In genomic region chr20:45450097-45450818, GRCh38 we compare ENCODE assay signal across 9 cellular contexts. TPM values are rescaled to one million over a fixed set of nuclear protein-coding genes. Genes with fewer than 3 reads are reported as not detected.
A peak's percentile ranks its signal among the peaks of the same experiment; 100 is the strongest.
DNase-seq lines count a peak whose midpoint lies in the region; ATAC-seq and TF ChIP-seq lines count a peak whose summit lies in the region.
"Had no signal": no experiment of that assay in that cellular context is flagged by ENCODE, and none has a peak within 500 bp of the region (broad histone marks: within the 10 kb centered on the region; RNA-seq: fewer than 3 reads in every experiment).

No MANE protein-coding gene starts in this region.

- no peak overlapping the region for H3K27ac Mint-ChIP-seq in GM23338

- DNase-seq in CD1c-positive myeloid dendritic cell (ENCODE audit: extremely low spot score) = peak; percentile 91
- DNase-seq in GM23338 (ENCODE audit: low spot score) = peak; percentile 91
- DNase-seq in NCI-H774 (lab: John Stamatoyannopoulos, UW) = peak; percentile 33
- DNase-seq in cardiac fibroblast (ENCODE audit: low read depth in 2 of 2) = peak; percentile 70 to 73
- no peak for DNase-seq in right lobe of liver
- DNase-seq in stimulated activated CD4-positive, alpha-beta T cell treated with anti-CD3 and anti-CD28 coated beads, Interleukin-4, amount 100 ng/mL, for 1 hour = no peak

- H3K4me3 Mint-ChIP-seq in GM23338 = no peak overlapping the region

- H3K4me1 ChIP-seq in GM23338 (ENCODE audit: insufficient read depth) (peaks cover 8% of the 10 kb centered on the region), right lobe of liver (no peaks in the 10 kb centered on the region)
- H3K4me1 ChIP-seq: SJSA1 had no signal

- TF ChIP-seq POLR2A in right lobe of liver (IDR thresholded peaks at IDR 0.05) = no peak

- peak; percentile 67 to 95 for TF ChIP-seq CTCF in GM23338 (conservative IDR thresholded peaks at IDR 0.05; ENCODE audit: low read depth in 2 of 2)
- peak; percentile 55 for TF ChIP-seq CTCF in cardiac fibroblast (IDR thresholded peaks at IDR 0.05; ENCODE audit: low read depth, low read length)
- peak; percentile 62 to 67 (median 62) for TF ChIP-seq CTCF in right lobe of liver (IDR thresholded peaks at IDR 0.05)

- H2AFZ ChIP-seq in GM23338 = 0 out of 2 replicates have a peak overlapping the region, but pooled peaks have one; percentile 8

- no peaks in the 10 kb centered on the region for H3K9me3 ChIP-seq in right lobe of liver
- H3K9me3 ChIP-seq: SJSA1 had no signal

- ATAC-seq in GM23338 (peak; percentile 51), right lobe of liver (peak; percentile 57 to 82 (median 72)), HG03520 (IDR thresholded peaks at IDR 0.05; ENCODE audit: unreplicated experiment) (no peak), HG02840 (IDR thresholded peaks at IDR 0.05; ENCODE audit: low FRiP score, unreplicated experiment) (no peak)

- H3K36me3 ChIP-seq in GM23338 (ENCODE audit: insufficient read depth) = no peaks in the 10 kb centered on the region
- H3K36me3 ChIP-seq in right lobe of liver = no peaks in the 10 kb centered on the region
- H3K36me3 ChIP-seq: SJSA1 had no signal

- no peaks in the 10 kb centered on the region for H3K9me2 ChIP-seq in GM23338 (ENCODE audit: insufficient read depth)

- no peaks in the 10 kb centered on the region for H3K36me3 Mint-ChIP-seq in GM23338 (ENCODE audit: low read depth)

- H3K27me3 Mint-ChIP-seq in GM23338 (ENCODE audit: insufficient read depth, low read depth, poor library complexity) = peaks cover 5% of the 10 kb centered on the region

- no peak overlapping the region for H3K4me3 ChIP-seq in GM23338
- no peak overlapping the region for H3K4me3 ChIP-seq in cardiac fibroblast (replicated peaks in 1 of 2; ENCODE audit: low read depth in 2 of 2, low read length in 2 of 2)
- H3K4me3 ChIP-seq in right lobe of liver = no peak overlapping the region
- H3K4me3 ChIP-seq: SJSA1 had no signal

- H3F3A ChIP-seq in GM23338 (replicated peaks; ENCODE audit: low read depth) = 0 out of 2 replicates have a peak, but pooled peaks cover 3% of the 10 kb centered on the region

- H3K27ac ChIP-seq in GM23338 (ENCODE audit: low read depth) (peak overlapping the region; percentile 72; the same call in 1 of the 2 replicates), right lobe of liver (no peak overlapping the region)
- H3K27ac ChIP-seq: SJSA1 had no signal

- intact Hi-C loops in right lobe of liver (cut with DNase I) = no loop called here

- H4K20me1 ChIP-seq in GM23338 (replicated peaks; ENCODE audit: insufficient read depth) = no peaks in the 10 kb centered on the region

- no peak overlapping the region for H3K4me2 ChIP-seq in GM23338

- no peaks in the 10 kb centered on the region for H3K27me3 ChIP-seq in GM23338 (ENCODE audit: insufficient read depth)
- no peaks in the 10 kb centered on the region for H3K27me3 ChIP-seq in right lobe of liver

- H3K79me2 ChIP-seq in GM23338 (replicated peaks; ENCODE audit: insufficient read depth) = no peaks in the 10 kb centered on the region

- H3K9me3 Mint-ChIP-seq in GM23338 = no peaks in the 10 kb centered on the region

- peaks cover 8% of the 10 kb centered on the region for H3K4me1 Mint-ChIP-seq in GM23338

- WGBS in right lobe of liver (ENCODE audit: insufficient coverage, low coverage, low lambda C conversion rate, missing lambda C conversion rate) = 58% methylated on average over 4 of the region's 5 CpGs

TF ChIP-seq in GM23338, 12 proteins besides CTCF, POLR2A, EP300 and RAD21 (continues in another document):
- TF ChIP-seq ETS1 (IDR thresholded peaks at IDR 0.05) = no peak
- TF ChIP-seq JUNB (IDR thresholded peaks at IDR 0.05; ENCODE audit: unreplicated experiment) = no peak
- TF ChIP-seq EZH2phosphoT487 (IDR thresholded peaks at IDR 0.05; ENCODE audit: unreplicated experiment) = no peak
- TF ChIP-seq NANOG (IDR thresholded peaks at IDR 0.05; ENCODE audit: borderline replicate concordance) = no peak
- TF ChIP-seq EZH2 (IDR thresholded peaks at IDR 0.05; ENCODE audit: low read depth, unreplicated experiment) = no peak
- no peak for TF ChIP-seq ZNF462 (CRISPR knock-in tag; IDR thresholded peaks at IDR 0.05)
- TF ChIP-seq ZNF114 (CRISPR knock-in tag; IDR thresholded peaks at IDR 0.05) = no peak

RNA-seq across cellular contexts. Expression of gene WFDC2, which starts 19.3 kb away (rescaled TPM):
- total RNA-seq in GM23338 (2014; rRNA removed; shearing (Covaris generic)) = 27.2 and 28.0 TPM in 2 replicates
- 155 and 161 TPM in 2 replicates for polyA plus RNA-seq in GM23338 (2016; fragmentation: Nextera tagmentation; extraction: Ambion mirVana)
- 1 to 10 TPM in 4 of 6 experiments, under 1 TPM in 1, not detected in 1; 0.77 to 2.8 (median 1.8) TPM for total RNA-seq in right lobe of liver
- total RNA-seq: SJSA1 had no signal

RNA-seq across cellular contexts. Expression of gene PIGT, which starts 34.3 kb away (rescaled TPM):
- total RNA-seq in GM23338 (2014; rRNA removed; shearing (Covaris generic)) = 55.5 and 63.1 TPM in 2 replicates
- 48.2 and 48.4 TPM in 2 replicates for polyA plus RNA-seq in GM23338 (2016; fragmentation: Nextera tagmentation; extraction: Ambion mirVana)
- 10 to 100 TPM; 35.7 to 58.4 (median 40.5) TPM for total RNA-seq in right lobe of liver

RNA-seq across cellular contexts. Expression of gene DBNDD2, which starts 42.2 kb away (rescaled TPM):
- total RNA-seq in GM23338 (2014; rRNA removed; shearing (Covaris generic)) = 25.8 and 28.0 TPM in 2 replicates
- 62.5 and 64.4 TPM in 2 replicates for polyA plus RNA-seq in GM23338 (2016; fragmentation: Nextera tagmentation; extraction: Ambion mirVana)
- 1 to 10 TPM; 2.3 to 5.3 (median 3.3) TPM for total RNA-seq in right lobe of liver

Comparison
In these comparisons a context has a peak if more than half of its experiments do, and no peak if none do; other contexts are left out.
1. DNase-seq: peak in CD1c-positive myeloid dendritic cell (single experiment), GM23338 (single experiment), NCI-H774 (single experiment) and cardiac fibroblast (2 of 2); none in right lobe of liver (0 of 3) and stimulated activated CD4-positive, alpha-beta T cell treated with anti-CD3 and anti-CD28 coated beads, Interleukin-4, amount 100 ng/mL, for 1 hour (single experiment).
2. ATAC-seq: peak in GM23338 (single experiment) and right lobe of liver (4 of 4); none in HG03520 (single experiment) and HG02840 (single experiment).
3. Peak in every context shown above with its lines, with median percentiles within 50 percentile points of each other: CTCF ChIP-seq.